In genomic region chr11:130220311-130221030, GRCh38 we compare ENCODE assay signal across 16 cellular contexts.
"Had no signal": no experiment of that assay in that cellular context is flagged by ENCODE, and none has a peak within 500 bp of the region (broad histone marks: within the 10 kb centered on the region; RNA-seq: fewer than 3 reads in every experiment).

No MANE protein-coding gene starts in this region.

- DNase-seq: activated CD4-positive, alpha-beta T cell treated with anti-CD3 and anti-CD28 coated beads, Interleukin-2, amount 50 U/mL, for 1 hour; activated CD4-positive, CD25-positive, alpha-beta regulatory T cell; activated naive CD4-positive, alpha-beta T cell treated with anti-CD3 and anti-CD28 coated beads for 36 hours; activated naive CD8-positive, alpha-beta T cell treated with anti-CD3 and anti-CD28 coated beads, Interleukin-2, amount 50 U/mL, for 24 hours; aorta; endodermal cell; gastrocnemius medialis; heart right ventricle; left lung; mesenchymal stem cell; stimulated activated CD4-positive, alpha-beta T cell treated with anti-CD3 and anti-CD28 coated beads, Interleukin-12 subunit alpha, Interleukin-12 subunit beta, amount 100 ng/mL, for 4 hours; thyroid gland had no signal

- FAIRE-seq: islet of Langerhans, pancreas, urothelium cell line had no signal

- H3K4me3 ChIP-seq: gastrocnemius medialis, heart right ventricle, left lung, pancreas, thyroid gland had no signal

- H3K27me3 ChIP-seq: gastrocnemius medialis, heart right ventricle, left lung, pancreas, thyroid gland had no signal

- H3K4me1 Mint-ChIP-seq: endodermal cell had no signal

- H3K4me1 ChIP-seq: gastrocnemius medialis, left lung, pancreas had no signal

- H3K9me3 ChIP-seq: gastrocnemius medialis, heart right ventricle, left lung, pancreas, thyroid gland had no signal

- H3K27ac ChIP-seq: gastrocnemius medialis, heart right ventricle, left lung, pancreas, thyroid gland had no signal

- H3K27ac Mint-ChIP-seq: activated naive CD4-positive, alpha-beta T cell treated with anti-CD3 and anti-CD28 coated beads for 36 hours; activated naive CD8-positive, alpha-beta T cell treated with anti-CD3 and anti-CD28 coated beads, Interleukin-2, amount 50 U/mL, for 24 hours; endodermal cell; stimulated activated effector memory CD8-positive, alpha-beta T cell treated with anti-CD3 and anti-CD28 coated beads, Interleukin-12 subunit alpha, Interleukin-12 subunit beta, amount 100 ng/mL, for 72 hours had no signal

- H3K9me3 Mint-ChIP-seq: activated naive CD4-positive, alpha-beta T cell treated with anti-CD3 and anti-CD28 coated beads for 36 hours; activated naive CD8-positive, alpha-beta T cell treated with anti-CD3 and anti-CD28 coated beads, Interleukin-2, amount 50 U/mL, for 24 hours; endodermal cell; stimulated activated effector memory CD8-positive, alpha-beta T cell treated with anti-CD3 and anti-CD28 coated beads, Interleukin-12 subunit alpha, Interleukin-12 subunit beta, amount 100 ng/mL, for 72 hours had no signal

- H3K36me3 ChIP-seq: gastrocnemius medialis, heart right ventricle, left lung, pancreas, thyroid gland had no signal

- ATAC-seq: activated naive CD8-positive, alpha-beta T cell treated with anti-CD3 and anti-CD28 coated beads, Interleukin-2, amount 50 U/mL, for 24 hours; gastrocnemius medialis; heart right ventricle; left lung; pancreas; stimulated activated effector memory CD8-positive, alpha-beta T cell treated with anti-CD3 and anti-CD28 coated beads, Interleukin-12 subunit alpha, Interleukin-12 subunit beta, amount 100 ng/mL, for 72 hours had no signal

- H3K4me3 Mint-ChIP-seq: activated naive CD4-positive, alpha-beta T cell treated with anti-CD3 and anti-CD28 coated beads for 36 hours; activated naive CD8-positive, alpha-beta T cell treated with anti-CD3 and anti-CD28 coated beads, Interleukin-2, amount 50 U/mL, for 24 hours; endodermal cell; stimulated activated effector memory CD8-positive, alpha-beta T cell treated with anti-CD3 and anti-CD28 coated beads, Interleukin-12 subunit alpha, Interleukin-12 subunit beta, amount 100 ng/mL, for 72 hours had no signal
